In genomic region chr7:7701513-7701912, GRCh38 we compare ENCODE assay signal across 31 cellular contexts. TPM values are rescaled to one million over a fixed set of nuclear protein-coding genes. Genes with fewer than 3 reads are reported as not detected.
DNase-seq lines count a peak whose midpoint lies in the region; ATAC-seq and TF ChIP-seq lines count a peak whose summit lies in the region.
"Had no signal": no experiment of that assay in that cellular context is flagged by ENCODE, and none has a peak within 500 bp of the region (broad histone marks: within the 10 kb centered on the region; RNA-seq: fewer than 3 reads in every experiment).

No MANE protein-coding gene starts in this region.

- no peak overlapping the region for H2AK5ac ChIP-seq in H9 (ENCODE audit: insufficient read length, low read length)

- H3K4me1 Mint-ChIP-seq in memory B cell (peaks cover 27% of the 10 kb centered on the region), H9 (peaks cover 18 to 19% of the 10 kb centered on the region in 2 experiments)

- H4K20me1 ChIP-seq in H9 (ENCODE audit: control insufficient read depth, insufficient read depth, insufficient read length) = no peaks in the 10 kb centered on the region

- no peaks in the 10 kb centered on the region for H3K23me2 ChIP-seq in H9 (ENCODE audit: insufficient read length, low read depth, low read length, poor library complexity, severe bottlenecking)

- H3K27me3 ChIP-seq in H9 (ENCODE audit: insufficient read depth, low read length) (no peaks in the 10 kb centered on the region), esophagus squamous epithelium (no peaks in the 10 kb centered on the region)
- H3K27me3 ChIP-seq: breast epithelium, gastrocnemius medialis, hepatocyte, ovary, suprapubic skin, upper lobe of right lung had no signal

- no peaks in the 10 kb centered on the region for H3K79me1 ChIP-seq in H9 (ENCODE audit: insufficient read depth, low read depth, low read length, poor library complexity, severe bottlenecking)

- H2BK5ac ChIP-seq in H9 (ENCODE audit: insufficient read length, low read length) = no peak overlapping the region

- no peak overlapping the region for H4K5ac ChIP-seq in H9 (ENCODE audit: insufficient read length, low read depth, low read length)

- H3K23ac ChIP-seq in H9 (ENCODE audit: insufficient read length, low read depth, low read length) = no peak overlapping the region

- no peak overlapping the region for H3K4me2 ChIP-seq in H9 (ENCODE audit: insufficient read depth, insufficient read length, low read length)
- H3K4me2 ChIP-seq: hepatocyte had no signal

- no peak overlapping the region for H3T11ph ChIP-seq in H9 (ENCODE audit: low read length)

- no peak overlapping the region for H3K4me3 Mint-ChIP-seq in memory B cell
- H3K4me3 Mint-ChIP-seq in H9 = no peak overlapping the region
- H3K4me3 Mint-ChIP-seq: activated naive CD8-positive, alpha-beta T cell; stimulated activated memory B cell treated with anti-CD40 and anti-IgM and Interleukin-4, amounts not matched to agents 10 μg/mL and 1 μg/mL and 100 μg/mL, for 72 hours had no signal

- DNase-seq in DMS 273 (lab: John Stamatoyannopoulos, UW; ENCODE audit: unreplicated experiment) = peak; percentile 37
- no peak for DNase-seq in DMS 273 treated with DMSO at 0.1 percent for 48 hours (lab: John Stamatoyannopoulos, UW)
- peak; percentile 29 for DNase-seq in NCI-H146 treated with DMSO at 0.1 percent for 48 hours (lab: John Stamatoyannopoulos, UW; ENCODE audit: unreplicated experiment)
- DNase-seq in memory B cell (ENCODE audit: low spot score in 2 of 2) = no peak
- DNase-seq in H9 = no peak
- no peak for DNase-seq in esophagus squamous epithelium (lab: John Stamatoyannopoulos, UW)
- no peak for DNase-seq in coronary artery (ENCODE audit: low spot score)
- DNase-seq: activated CD4-positive, alpha-beta T cell treated with anti-CD3 and anti-CD28 coated beads for 48 hours; C1 segment of cervical spinal cord; Caco-2; DMS79 treated with DMSO at 0.1 percent for 48 hours; gastrocnemius medialis; GDM1; kidney glomerular epithelial cell; mammary epithelial cell; NCI-H2029 treated with DMSO at 0.1 percent for 48 hours; NCI-H226; ovary; SHP77 treated with DMSO at 0.1 percent for 48 hours; SW 1271; T-helper 9 cell; upper lobe of right lung had no signal

- H3K36me3 Mint-ChIP-seq in memory B cell = peaks cover 7% of the 10 kb centered on the region
- no peaks in the 10 kb centered on the region; a peak in 1 of 7 replicates for H3K36me3 Mint-ChIP-seq in H9 (ENCODE audit: insufficient read depth in 1 of 3, low read depth in 3 of 3)

- no peaks in the 10 kb centered on the region for H3K79me2 ChIP-seq in H9 (ENCODE audit: insufficient read depth, low read length)

- H4K8ac ChIP-seq in H9 (replicated peaks; ENCODE audit: insufficient read length, low read depth, low read length) = no peak overlapping the region

- H3K27me3 Mint-ChIP-seq in memory B cell (no peaks in the 10 kb centered on the region), H9 (ENCODE audit: low read depth) (no peaks in the 10 kb centered on the region)
- H3K27me3 Mint-ChIP-seq: activated naive CD8-positive, alpha-beta T cell; stimulated activated memory B cell treated with anti-CD40 and anti-IgM and Interleukin-4, amounts not matched to agents 10 μg/mL and 1 μg/mL and 100 μg/mL, for 72 hours had no signal

- no peak for TF ChIP-seq POLR2A in esophagus squamous epithelium (IDR thresholded peaks at IDR 0.05)

- intact Hi-C loops in esophagus squamous epithelium (cut with DNase I) = no loop called here

- H2AFZ ChIP-seq in H9 (ENCODE audit: low read length) = no peak overlapping the region
- H2AFZ ChIP-seq: hepatocyte had no signal

- H3K9ac ChIP-seq in H9 (ENCODE audit: extremely low read depth, insufficient read length, low read length) = no peak overlapping the region

- no peaks in the 10 kb centered on the region for H3K36me3 ChIP-seq in esophagus squamous epithelium
- H3K36me3 ChIP-seq: breast epithelium, gastrocnemius medialis, ovary, suprapubic skin, upper lobe of right lung had no signal

- ATAC-seq in GM18909 (IDR thresholded peaks at IDR 0.05; ENCODE audit: poor library complexity, unreplicated experiment) (peak; percentile 38), memory B cell (ENCODE audit: low read depth) (no peak)
- ATAC-seq: gastrocnemius medialis; HCT116; stimulated activated memory B cell treated with anti-CD40 and anti-IgM and Interleukin-4, amounts not matched to agents 10 μg/mL and 1 μg/mL and 100 μg/mL, for 72 hours; upper lobe of right lung had no signal

- H3K27ac Mint-ChIP-seq in memory B cell (peak overlapping the region; percentile 1), H9 (peak overlapping the region in 1 of 3 experiments; percentile 5; a peak in 1 of 7 replicates)
- H3K27ac Mint-ChIP-seq: activated naive CD8-positive, alpha-beta T cell; activated T-helper 2 cell treated with anti-CD3 and anti-CD28 coated beads, Interferon-gamma antibody, Interleukin-2, Interleukin-4, amounts not matched to agents 10 μg/mL and 5 μg/mL and 100 μg/mL, durations not matched to agents 14 hours and 24 hours and 36 hours had no signal

- H3K9me3 Mint-ChIP-seq in memory B cell = no peaks in the 10 kb centered on the region
- H3K9me3 Mint-ChIP-seq in H9 = no peaks in the 10 kb centered on the region
- H3K9me3 Mint-ChIP-seq: activated T-helper 2 cell treated with anti-CD3 and anti-CD28 coated beads, Interferon-gamma antibody, Interleukin-2, Interleukin-4, amounts not matched to agents 10 μg/mL and 5 μg/mL and 100 μg/mL, durations not matched to agents 14 hours and 24 hours and 36 hours; stimulated activated memory B cell treated with anti-CD40 and anti-IgM and Interleukin-4, amounts not matched to agents 10 μg/mL and 1 μg/mL and 100 μg/mL, for 72 hours had no signal

- no CpG with 5 or more reads among the region's 1 CpG for WGBS in H9 (ENCODE audit: extremely low coverage, insufficient read length, low lambda C conversion rate)
- WGBS in esophagus squamous epithelium, 2 donors = 90 to 92% methylated on average over 1 of the region's 1 CpG

- H3K56ac ChIP-seq in H9 (ENCODE audit: insufficient read length, low read depth, low read length) = no peak overlapping the region

- no peaks in the 10 kb centered on the region for H3K4me1 ChIP-seq in H9 (ENCODE audit: insufficient read depth, low read length)
- peaks cover 6 to 20% (median 16%) of the 10 kb centered on the region in 3 donors for H3K4me1 ChIP-seq in esophagus squamous epithelium
- H3K4me1 ChIP-seq: Caco-2, upper lobe of right lung had no signal

- H3K27ac ChIP-seq in H9 (ENCODE audit: insufficient read length, low read depth, low read length) (no peak overlapping the region), esophagus squamous epithelium (no peak overlapping the region), coronary artery (no peak overlapping the region)
- H3K27ac ChIP-seq: 22Rv1, breast epithelium, hepatocyte, ovary, suprapubic skin, upper lobe of right lung had no signal

- no peak overlapping the region for H3K14ac ChIP-seq in H9 (ENCODE audit: insufficient read depth, low read length)

- H3K9me3 ChIP-seq in H9 (ENCODE audit: control insufficient read depth, low read depth, low read length) (no peaks in the 10 kb centered on the region), esophagus squamous epithelium (no peaks in the 10 kb centered on the region)
- H3K9me3 ChIP-seq: breast epithelium, Caco-2, gastrocnemius medialis, ovary, suprapubic skin, upper lobe of right lung had no signal

- TF ChIP-seq CTCF in H9 (conservative IDR thresholded peaks at IDR 0.05) = no peak
- no peak for TF ChIP-seq CTCF in esophagus squamous epithelium (IDR thresholded peaks at IDR 0.05)
- no peak for TF ChIP-seq CTCF in coronary artery (IDR thresholded peaks at IDR 0.05)

- H3K4me3 ChIP-seq in esophagus squamous epithelium (no peak overlapping the region), coronary artery (no peak overlapping the region)
- H3K4me3 ChIP-seq: breast epithelium, gastrocnemius medialis, hepatocyte, ovary, suprapubic skin, upper lobe of right lung had no signal

- H2BK20ac ChIP-seq in H9 (ENCODE audit: low read depth, low read length, poor library complexity, severe bottlenecking) = no peak overlapping the region

- H2BK120ac ChIP-seq in H9 (ENCODE audit: low read depth, low read length, poor library complexity, severe bottlenecking) = no peak overlapping the region

- H2BK15ac ChIP-seq in H9 (ENCODE audit: low read depth, low read length) = no peak overlapping the region

- H3K4ac ChIP-seq in H9 (ENCODE audit: low read depth, low read length) = no peak overlapping the region

- no peak overlapping the region for H2BK12ac ChIP-seq in H9 (ENCODE audit: insufficient read length, low read depth, low read length)

- no peak overlapping the region for H3K18ac ChIP-seq in H9 (ENCODE audit: insufficient read length, low read depth, low read length)

- H4K91ac ChIP-seq in H9 (ENCODE audit: insufficient read length, low read depth, low read length) = no peak overlapping the region

RNA-seq across cellular contexts. Expression of gene RPA3, which starts 16.9 kb away (rescaled TPM):
- 108 TPM in 2 replicates for total RNA-seq in H9 (2021)
- 10 to 100 TPM; 13.0 to 29.3 (median 21.7) TPM for total RNA-seq in esophagus squamous epithelium

Comparison
In these comparisons a context has a peak if more than half of its experiments do, and no peak if none do; other contexts are left out.
1. DNase-seq: peak in DMS 273 (single experiment) and NCI-H146 treated with DMSO at 0.1 percent for 48 hours (single experiment); none in DMS 273 treated with DMSO at 0.1 percent for 48 hours (single experiment), memory B cell (0 of 2), H9 (single experiment), esophagus squamous epithelium (single experiment) and coronary artery (single experiment).